Comparison of ENCODE assay signal across 8 cellular contexts in the genomic region with DNA sequence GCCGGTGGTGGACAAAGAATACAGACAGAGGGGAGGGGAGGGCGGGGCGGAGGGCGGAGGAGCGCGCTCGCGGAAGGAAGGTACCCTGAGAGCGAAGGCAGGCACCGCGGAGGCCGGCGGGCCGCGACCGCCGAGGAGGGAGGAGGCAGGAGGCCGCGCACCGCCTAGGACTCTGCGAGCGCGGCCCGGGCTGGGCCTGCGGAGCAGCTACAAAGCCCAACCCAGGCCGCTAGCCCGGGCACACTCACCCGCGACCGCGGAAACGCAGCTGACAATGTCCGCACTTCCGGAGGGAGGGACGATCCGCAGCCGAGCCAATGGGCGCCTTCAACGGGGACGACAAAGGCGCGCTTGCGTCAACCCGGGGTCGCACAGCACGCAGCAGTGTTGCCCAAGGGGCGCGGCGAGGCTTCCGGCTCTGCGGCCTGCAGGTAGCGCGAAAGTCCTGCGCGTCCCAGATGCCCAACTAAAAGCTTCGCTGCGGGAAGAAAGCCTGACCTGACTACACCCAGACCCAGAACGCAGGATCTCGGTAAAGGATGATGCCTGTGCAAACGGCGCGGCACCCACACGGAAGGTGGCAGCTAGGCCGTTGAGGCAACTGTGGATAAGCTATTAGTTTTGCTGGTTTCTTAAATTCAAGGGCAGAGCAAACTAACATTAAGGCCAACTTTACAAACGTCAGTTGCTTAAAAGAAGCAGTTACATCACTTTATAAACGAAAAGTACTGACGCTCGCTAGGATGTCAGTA. TPM values are rescaled to one million over a fixed set of nuclear protein-coding genes. Genes with fewer than 3 reads are reported as not detected.
DNase-seq lines count a peak whose midpoint lies in the region; ATAC-seq, FAIRE-seq and TF ChIP-seq lines count a peak whose summit lies in the region.

C18orf32 (minus strand) TSS at position 276 of the 752 bp plus-strand sequence. CDS start 3,486 bp downstream, outside the sequence.

- H3K79me2 ChIP-seq in OCI-LY1 (ENCODE audit: insufficient read depth, low read length) (peaks cover 35% of the 10 kb centered on the region), endothelial cell of umbilical vein (ENCODE audit: control insufficient read depth, insufficient read depth, low read length) (peaks cover 39% of the 10 kb centered on the region)

- H3K27ac ChIP-seq in HUES64 (ENCODE audit: low read depth, low read length): peak within 1 kb of the TSS; percentile 78
- peak within 1 kb of the TSS; percentile 83 for H3K27ac ChIP-seq in OCI-LY1 (ENCODE audit: low read depth, low read length, poor library complexity, severe bottlenecking)
- H3K27ac ChIP-seq in endothelial cell of umbilical vein (ENCODE audit: insufficient read depth, low read depth, low read length): peak within 1 kb of the TSS; percentile 65

- TSS peak; percentile 88 for BruUV-seq in Calu3 (replicated peaks; lab: Mats Ljungman, UMichigan)
- no TSS peak for BruUV-seq in endothelial cell of umbilical vein (replicated peaks; lab: Mats Ljungman, UMichigan)

- H3K4me3 Mint-ChIP-seq in Calu3 (ENCODE audit: low read depth, unreplicated experiment): peak within 1 kb of the TSS; percentile 89

- DNase-seq in Calu3 (peak; percentile 95), endothelial cell of umbilical vein (ENCODE audit: low read depth, low spot score) (peak; percentile 94), middle frontal gyrus (ENCODE audit: extremely low spot score, low spot score) (peak; percentile 88)
- peak; percentile 94 for DNase-seq in activated CD8-positive, alpha-beta memory T cell treated with anti-CD3 and anti-CD28 coated beads, Interleukin-2, amount 50 U/mL, for 4 hours
- DNase-seq in stimulated activated CD8-positive, alpha-beta memory T cell treated with anti-CD3 and anti-CD28 coated beads, Interleukin-2, amount 100 ng/mL, for 48 hours (ENCODE audit: low read depth in 2 of 2): peak; percentile 94

- H3K36me3 Mint-ChIP-seq in Calu3 (ENCODE audit: insufficient read depth, unreplicated experiment): peaks cover 80% of the 10 kb centered on the region

- H3K9ac ChIP-seq in HUES64 (ENCODE audit: low read depth, low read length) (peak within 1 kb of the TSS; percentile 76), OCI-LY1 (ENCODE audit: low read length) (peak within 1 kb of the TSS; percentile 98), endothelial cell of umbilical vein (replicated peaks; ENCODE audit: extremely low read depth, insufficient read depth, low read length) (peak within 1 kb of the TSS; percentile 74)

- H3K9me2 ChIP-seq in OCI-LY1 (ENCODE audit: low read depth, low read length): no peaks in the 10 kb centered on the region

- intact Hi-C loops in Calu3 (cut with micrococcal nuclease; ENCODE audit: unreplicated experiment) (no loop called here), endothelial cell of umbilical vein (cut with micrococcal nuclease) (loop anchor here (1.0 to 5.0 kb wide), 3 partner anchors 10 to 175 kb away; partner anchors contain the start of gene DYM)

- no peaks in the 10 kb centered on the region for H4K20me1 ChIP-seq in OCI-LY1 (ENCODE audit: insufficient read depth, low read length)
- no peaks in the 10 kb centered on the region for H4K20me1 ChIP-seq in endothelial cell of umbilical vein (replicated peaks; ENCODE audit: control insufficient read depth, extremely low read depth, insufficient read depth, low read length)

- no peaks in the 10 kb centered on the region for H3K9me1 ChIP-seq in endothelial cell of umbilical vein (replicated peaks; ENCODE audit: control insufficient read depth, extremely low read depth, insufficient read depth, low read length)

- peak within 1 kb of the TSS; percentile 79 for H3K4me2 ChIP-seq in OCI-LY1 (ENCODE audit: low read length)
- peak within 1 kb of the TSS; percentile 71 for H3K4me2 ChIP-seq in endothelial cell of umbilical vein (ENCODE audit: insufficient read depth, low read length)

- no peak within 1 kb of the TSS for H2AFZ ChIP-seq in OCI-LY1 (ENCODE audit: low read length)
- H2AFZ ChIP-seq in endothelial cell of umbilical vein (ENCODE audit: low read depth, low read length): peak within 1 kb of the TSS; percentile 4

- peaks cover 25% of the 10 kb centered on the region for H3K4me1 ChIP-seq in HUES64 (ENCODE audit: insufficient read depth, low read length)
- H3K4me1 ChIP-seq in OCI-LY1 (ENCODE audit: insufficient read depth, low read length, severe bottlenecking): peaks cover 52% of the 10 kb centered on the region
- H3K4me1 ChIP-seq in endothelial cell of umbilical vein (ENCODE audit: control insufficient read depth, extremely low read depth, insufficient read depth, low read length): peaks cover 30% of the 10 kb centered on the region

- peak; percentile 87 for FAIRE-seq in endothelial cell of umbilical vein (lab: Jason Lieb, UNC)

- H3K27me3 Mint-ChIP-seq in Calu3 (ENCODE audit: unreplicated experiment): no peaks in the 10 kb centered on the region

- H3K9me3 ChIP-seq in HUES64 (ENCODE audit: insufficient read depth, low read depth, low read length): no peaks in the 10 kb centered on the region
- no peaks in the 10 kb centered on the region for H3K9me3 ChIP-seq in OCI-LY1 (ENCODE audit: low read length)
- H3K9me3 ChIP-seq in endothelial cell of umbilical vein (replicated peaks; ENCODE audit: control insufficient read depth, insufficient read depth, low read length): no peaks in the 10 kb centered on the region

- 5% methylated on average over 68 of the region's 68 CpGs for WGBS in HUES64

- POLR2A ChIA-PET in endothelial cell of umbilical vein (lab: Charles Lee): interaction anchor here (0.6 to 2.2 kb wide), 5 partner anchors 10 to 759 kb away, joined by 3 to 24 read pairs (median 5); no protein-coding TSS in a partner anchor

- peaks cover 31% of the 10 kb centered on the region for H3F3A ChIP-seq in OCI-LY1 (ENCODE audit: insufficient read depth, low read length)

- H3K4me3 ChIP-seq in HUES64 (ENCODE audit: low read length) (peak within 1 kb of the TSS; percentile 79), OCI-LY1 (ENCODE audit: low read depth, low read length, poor library complexity, severe bottlenecking) (peak within 1 kb of the TSS; percentile 98), endothelial cell of umbilical vein (replicated peaks in 1 of 3; ENCODE audit: insufficient read depth in 1 of 3, low read depth in 1 of 3, low read length in 3 of 3) (peak within 1 kb of the TSS; percentile 26 to 78 (median 64))

- dilution Hi-C loops in endothelial cell of umbilical vein (cut with MboI; ENCODE audit: extremely low pct_ligation_motif_present, low sequenced_read_pairs): no loop called here

- no peaks in the 10 kb centered on the region for H3K9me3 Mint-ChIP-seq in Calu3 (ENCODE audit: low read depth, unreplicated experiment)

- TF ChIP-seq POLR2A in endothelial cell of umbilical vein (IDR thresholded peaks at IDR 0.05; ENCODE audit: low read depth, low read length): peak; percentile 99

- H3K27ac Mint-ChIP-seq in Calu3 (ENCODE audit: unreplicated experiment): peak within 1 kb of the TSS; percentile 91

- CTCF ChIA-PET in Calu3 (lab: Charles Lee) (interaction anchor here (0.5 to 0.7 kb wide), 2 partner anchors 153 to 169 kb away, joined by 3 to 5 read pairs; no protein-coding TSS in a partner anchor), endothelial cell of umbilical vein (lab: Charles Lee) (interaction anchor here (0.6 to 2.9 kb wide), 9 partner anchors 8 to 932 kb away, joined by 3 to 18 read pairs (median 3); no protein-coding TSS in a partner anchor)

- TF ChIP-seq CTCF in Calu3 (IDR thresholded peaks at IDR 0.05; ENCODE audit: unreplicated experiment) (no peak), OCI-LY1 (IDR thresholded peaks at IDR 0.05; ENCODE audit: low read length) (no peak), endothelial cell of umbilical vein (IDR thresholded peaks at IDR 0.05; ENCODE audit: extremely low read depth in 1 of 2, insufficient read depth in 1 of 2, low read depth in 1 of 2, low read length in 2 of 2) (no peak)

- peak; percentile 90 for ATAC-seq in GM21447 (IDR thresholded peaks at IDR 0.05; ENCODE audit: unreplicated experiment)

- H3K4me1 Mint-ChIP-seq in Calu3 (ENCODE audit: low read depth, unreplicated experiment): peaks cover 25% of the 10 kb centered on the region

- peaks cover 60% of the 10 kb centered on the region for H3K36me3 ChIP-seq in HUES64 (ENCODE audit: insufficient read depth, low read length)
- peaks cover 62% of the 10 kb centered on the region for H3K36me3 ChIP-seq in OCI-LY1 (ENCODE audit: insufficient read depth, low read length)
- peaks cover 6 to 12% of the 10 kb centered on the region in 2 experiments for H3K36me3 ChIP-seq in endothelial cell of umbilical vein (ENCODE audit: control insufficient read depth in 2 of 2, extremely low read depth in 1 of 2, insufficient read depth in 2 of 2, low read length in 2 of 2)

- H3K27me3 ChIP-seq in HUES64 (ENCODE audit: insufficient read depth, low read length) (no peaks in the 10 kb centered on the region), OCI-LY1 (ENCODE audit: insufficient read depth, low read length) (no peaks in the 10 kb centered on the region), endothelial cell of umbilical vein (ENCODE audit: control insufficient read depth in 2 of 2, insufficient read depth in 2 of 2, low read length in 2 of 2) (no peaks in the 10 kb centered on the region)

TF ChIP-seq in endothelial cell of umbilical vein, 7 proteins besides CTCF, POLR2A, EP300 and RAD21:
- TF ChIP-seq POLR2AphosphoS5 (IDR thresholded peaks at IDR 0.05; ENCODE audit: insufficient read depth, low read depth, low read length) (peak; percentile 99), FOS (IDR thresholded peaks at IDR 0.05; ENCODE audit: borderline replicate concordance, insufficient read depth, low read length) (peak; percentile 10), MAX (IDR thresholded peaks at IDR 0.05; ENCODE audit: insufficient read depth, insufficient read length) (peak; percentile 33), GATA2 (IDR thresholded peaks at IDR 0.05; ENCODE audit: insufficient read depth, insufficient read length, low read depth, low read length) (no peak)

RNA-seq across cellular contexts. Expression of gene C18orf32, which starts in this region (rescaled TPM):
- total RNA-seq in Calu3 (2022) (57.8 and 73.8 TPM in 2 replicates), endothelial cell of umbilical vein (27.4 and 28.4 TPM in 2 replicates)
- polyA plus RNA-seq in HUES64 (2013, experiment 1 of 2): 19.2 TPM
- polyA plus RNA-seq in HUES64 (2013, experiment 2 of 2): 22.4 TPM
- 18.7 and 20.4 TPM in 2 replicates for polyA plus RNA-seq in endothelial cell of umbilical vein
- polyA plus RNA-seq in endothelial cell of umbilical vein (2011; cell fraction: cytosol; rRNA removed): 20.2 and 27.0 TPM in 2 replicates
- 10.1 and 11.5 TPM in 2 replicates for polyA plus RNA-seq in endothelial cell of umbilical vein (2011; cell fraction: nucleus; rRNA removed)
- polyA plus RNA-seq in endothelial cell of umbilical vein (2012): 17.8 and 20.8 TPM in 2 replicates
- 3.4 and 4.1 TPM in 2 replicates for polyA minus RNA-seq in endothelial cell of umbilical vein
- polyA minus RNA-seq in endothelial cell of umbilical vein (2011; cell fraction: cytosol; rRNA and poly(A)+ RNA removed): 5.7 TPM
- polyA minus RNA-seq in endothelial cell of umbilical vein (2011; cell fraction: nucleus; rRNA and poly(A)+ RNA removed): 2.9 and 4.8 TPM in 2 replicates

Comparison
In these comparisons a context has a peak if more than half of its experiments do, and no peak if none do; other contexts are left out.
1. Peak in every context shown above with its lines: DNase-seq, ATAC-seq, H3K4me3 ChIP-seq and H3K27ac ChIP-seq.